Comparison of ENCODE assay signal across 12 cellular contexts in the genomic region with DNA sequence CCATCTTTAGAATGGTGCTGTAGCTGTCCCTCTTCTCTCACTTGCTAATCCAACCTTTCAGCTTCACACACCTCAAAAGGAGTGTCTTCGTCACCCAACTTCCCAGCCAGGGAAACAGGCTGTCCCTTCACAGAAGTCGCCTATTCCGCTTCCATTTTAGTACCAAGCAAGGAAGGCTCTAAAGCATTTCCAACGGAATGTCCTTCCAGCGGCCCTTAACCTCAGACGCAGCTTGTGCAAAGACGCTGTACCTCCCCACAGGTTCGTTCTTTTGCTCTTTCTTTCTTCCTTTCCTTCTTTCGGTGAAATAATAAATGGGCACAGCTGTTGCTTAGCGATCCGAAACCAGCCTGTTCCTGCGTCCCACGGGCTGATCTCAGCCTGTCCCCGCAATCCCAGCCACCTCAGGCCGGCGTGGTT. TPM values are rescaled to one million over a fixed set of nuclear protein-coding genes. Genes with fewer than 3 reads are reported as not detected.
DNase-seq lines count a peak whose midpoint lies in the region; ATAC-seq, FAIRE-seq and TF ChIP-seq lines count a peak whose summit lies in the region.
"Had no signal": no experiment of that assay in that cellular context is flagged by ENCODE, and none has a peak within 500 bp of the region (broad histone marks: within the 10 kb centered on the region; RNA-seq: fewer than 3 reads in every experiment).

No MANE protein-coding gene starts in this region.

- H3K27me3 ChIP-seq in BLaER1 treated with 17β-estradiol and CSF1 and Interleukin-3, amounts not matched to agents 10 nM and 100 nM = peaks cover 41 to 49% (median 46%) of the 10 kb centered on the region in 11 experiments
- H3K27me3 ChIP-seq in bronchial epithelial cell (ENCODE audit: control insufficient read depth, insufficient read depth, low read length) = peaks cover 11% of the 10 kb centered on the region
- H3K27me3 ChIP-seq in muscle layer of duodenum (ENCODE audit: low read depth, low read length) = peaks cover 23% of the 10 kb centered on the region
- peaks cover 0 to 15% of the 10 kb centered on the region in 2 donors for H3K27me3 ChIP-seq in body of pancreas

- peak overlapping the region in 1 of 7 donors; percentile 8 for H3K27ac Mint-ChIP-seq in CD14-positive monocyte

- peaks cover 0 to 9% (median 0%) of the 10 kb centered on the region in 7 donors for H3K9me3 Mint-ChIP-seq in CD14-positive monocyte
- H3K9me3 Mint-ChIP-seq: T-cell had no signal

- no peak overlapping the region for H3K9ac ChIP-seq in BLaER1 treated with 17β-estradiol and CSF1 and Interleukin-3, amounts not matched to agents 10 nM and 100 nM

- no peaks in the 10 kb centered on the region for H3K36me3 ChIP-seq in BLaER1 treated with 17β-estradiol and CSF1 and Interleukin-3, amounts not matched to agents 10 nM and 100 nM
- H3K36me3 ChIP-seq in HEK293 (ENCODE audit: control insufficient read depth in 2 of 2, insufficient read depth in 1 of 2, low read length in 2 of 2) (no peaks in the 10 kb centered on the region), bronchial epithelial cell (ENCODE audit: control insufficient read depth, insufficient read depth, low read length) (no peaks in the 10 kb centered on the region), muscle layer of duodenum (ENCODE audit: control insufficient read depth in 1 of 2, insufficient read depth in 2 of 2, low read length in 2 of 2) (no peaks in the 10 kb centered on the region), body of pancreas (replicated peaks in 1 of 2; ENCODE audit: insufficient read depth in 1 of 2, low read depth in 2 of 2) (no peaks in the 10 kb centered on the region)
- H3K36me3 ChIP-seq: right atrium auricular region had no signal

- CTCF ChIA-PET in HEK293 (lab: Yijun Ruan, JAX) = interaction anchor here (0.6 to 1.3 kb wide), 6 partner anchors 31 to 1450 kb away, joined by 3 to 5 read pairs (median 3); no protein-coding TSS in a partner anchor

- ATAC-seq in body of pancreas (no peak), GM18520 (IDR thresholded peaks at IDR 0.05; ENCODE audit: unreplicated experiment) (no peak)

- TF ChIP-seq POLR2A in body of pancreas (IDR thresholded peaks at IDR 0.05) = no peak

- peaks cover 0 to 24% (median 10%) of the 10 kb centered on the region in 11 experiments; a peak in 9 of 22 replicates for H4K20me1 ChIP-seq in BLaER1 treated with 17β-estradiol and CSF1 and Interleukin-3, amounts not matched to agents 10 nM and 100 nM

- H3K27ac ChIP-seq in BLaER1 treated with 17β-estradiol and CSF1 and Interleukin-3, amounts not matched to agents 10 nM and 100 nM = no peak overlapping the region
- H3K27ac ChIP-seq in HEK293 (ENCODE audit: extremely low read depth, low read depth, low read length) = no peak overlapping the region
- H3K27ac ChIP-seq in muscle layer of duodenum (ENCODE audit: low read length) = no peak overlapping the region
- H3K27ac ChIP-seq in body of pancreas = no peak overlapping the region
- H3K27ac ChIP-seq: right atrium auricular region had no signal

- peaks cover 0 to 7% (median 4%) of the 10 kb centered on the region in 10 experiments; a peak in 6 of 20 replicates for H3K4me1 ChIP-seq in BLaER1 treated with 17β-estradiol and CSF1 and Interleukin-3, amounts not matched to agents 10 nM and 100 nM
- H3K4me1 ChIP-seq in HEK293 (ENCODE audit: control insufficient read depth, insufficient read depth, low read length) = no peaks in the 10 kb centered on the region
- peaks cover 0 to 22% of the 10 kb centered on the region in 2 donors for H3K4me1 ChIP-seq in muscle layer of duodenum (ENCODE audit: control insufficient read depth in 1 of 2, insufficient read depth in 2 of 2, low read length in 2 of 2)
- peaks cover 17% of the 10 kb centered on the region for H3K4me1 ChIP-seq in body of pancreas

- H3K4me3 Mint-ChIP-seq in CD14-positive monocyte = peak overlapping the region in 1 of 2 donors; percentile 72
- H3K4me3 Mint-ChIP-seq: T-cell had no signal

- peaks cover 31 to 47% (median 35%) of the 10 kb centered on the region in 3 donors for H3K27me3 Mint-ChIP-seq in CD14-positive monocyte (ENCODE audit: low read depth in 3 of 3)

- H3K4me2 ChIP-seq in BLaER1 treated with 17β-estradiol and CSF1 and Interleukin-3, amounts not matched to agents 10 nM and 100 nM = peak overlapping the region in 10 of 11 experiments; percentile 9 to 93 (median 48); a peak in 17 of 22 replicates

- H3K9me3 ChIP-seq in BLaER1 treated with 17β-estradiol and CSF1 and Interleukin-3, amounts not matched to agents 10 nM and 100 nM (replicated peaks in 1 of 11) = no peaks in the 10 kb centered on the region
- H3K9me3 ChIP-seq in HEK293 (ENCODE audit: control insufficient read depth, insufficient read depth, low read depth, low read length) = no peaks in the 10 kb centered on the region
- H3K9me3 ChIP-seq in muscle layer of duodenum (ENCODE audit: control insufficient read depth in 1 of 2, low read length in 2 of 2) = no peaks in the 10 kb centered on the region
- H3K9me3 ChIP-seq in body of pancreas = no peaks in the 10 kb centered on the region
- H3K9me3 ChIP-seq: right atrium auricular region had no signal

- intact Hi-C loops in body of pancreas (cut with DNase I) (loop anchor here (5.0 kb wide), 2 partner anchors 986 to 1451 kb away; no protein-coding TSS in a partner anchor), CD14-positive monocyte (cut with micrococcal nuclease) (loop anchor here (5.0 kb wide), 4 partner anchors 986 to 1456 kb away; no protein-coding TSS in a partner anchor)

- H3K36me3 Mint-ChIP-seq in CD14-positive monocyte = no peaks in the 10 kb centered on the region
- H3K36me3 Mint-ChIP-seq: T-cell had no signal

- no peaks in the 10 kb centered on the region for H3K4me1 Mint-ChIP-seq in CD14-positive monocyte

- peak overlapping the region in 3 of 10 experiments; percentile 31 to 39 (median 38); a peak in 5 of 20 replicates for H3K4me3 ChIP-seq in BLaER1 treated with 17β-estradiol and CSF1 and Interleukin-3, amounts not matched to agents 10 nM and 100 nM
- no peak overlapping the region for H3K4me3 ChIP-seq in HEK293 (ENCODE audit: low read depth, low read length)
- no peak overlapping the region for H3K4me3 ChIP-seq in bronchial epithelial cell (ENCODE audit: low read depth, low read length)
- H3K4me3 ChIP-seq in muscle layer of duodenum (ENCODE audit: low read depth in 1 of 2, low read length in 2 of 2) = peak overlapping the region; percentile 9 to 51
- no peak overlapping the region for H3K4me3 ChIP-seq in body of pancreas

- 3 to 5% methylated on average over 16 of the region's 16 CpGs for WGBS in body of pancreas, 2 donors

- POLR2A ChIA-PET in HEK293 (lab: Yijun Ruan, JAX) = no interaction called here

- TF ChIP-seq CTCF in HEK293 (tag by site-specific recombination; IDR thresholded peaks at IDR 0.05) = no peak
- TF ChIP-seq CTCF in bronchial epithelial cell (IDR thresholded peaks at IDR 0.05; ENCODE audit: insufficient read depth, low read length, severe bottlenecking) = no peak
- no peak for TF ChIP-seq CTCF in body of pancreas (IDR thresholded peaks at IDR 0.05)
- no peak for TF ChIP-seq CTCF in CD14-positive monocyte (IDR thresholded peaks at IDR 0.05)

- FAIRE-seq in bronchial epithelial cell (lab: Jason Lieb, UNC) = peak; percentile 58

- DNase-seq in bronchial epithelial cell (ENCODE audit: low read depth) (no peak), body of pancreas (no peak), CD14-positive monocyte (ENCODE audit: low spot score) (no peak), foreskin melanocyte (no peak)
- DNase-seq: GF-D8 had no signal

TF ChIP-seq in HEK293, 187 proteins besides CTCF, POLR2A, EP300 and RAD21:
- TF ChIP-seq ZFP3 (tag by site-specific recombination; IDR thresholded peaks at IDR 0.05; ENCODE audit: low read depth) (no peak), SCRT2 (tag by site-specific recombination; IDR thresholded peaks at IDR 0.05) (0 out of 2 replicates have a peak, but pooled peaks have one; percentile 35), SCRT1 (tag by site-specific recombination; IDR thresholded peaks at IDR 0.05; ENCODE audit: borderline replicate concordance) (no peak), ZNF701 (tag by site-specific recombination; IDR thresholded peaks at IDR 0.05) (no peak), ZNF571 (tag by site-specific recombination; IDR thresholded peaks at IDR 0.05) (no peak), ZNF354C (tag by site-specific recombination; IDR thresholded peaks at IDR 0.05; ENCODE audit: borderline replicate concordance, low read depth) (no peak), KLF16 (tag by site-specific recombination; IDR thresholded peaks at IDR 0.05) (no peak)
TF ChIP-seq in HEK293: peak in this region for 1.

RNA-seq across cellular contexts. Expression of a gene that starts 1.5 kb away (rescaled TPM):
- total RNA-seq in bronchial epithelial cell (not detected in 2 replicates), body of pancreas (1 to 10 TPM in 1 of 2 donors, under 1 TPM in 1; 0.33 to 1.0 TPM)
- not detected for polyA plus RNA-seq in CD14-positive monocyte
- total RNA-seq: T-cell had no signal
- polyA plus RNA-seq: BJ had no signal

Comparison
In these comparisons a context has a peak if more than half of its experiments do, and no peak if none do; other contexts are left out.
1. H3K4me3 ChIP-seq: peak in muscle layer of duodenum (2 of 2); none in HEK293 (single experiment), bronchial epithelial cell (single experiment) and body of pancreas (0 of 2).